16 cellular contexts compared by ENCODE assay signal in genomic region chr1:1100296-1100695, GRCh38. TPM values are rescaled to one million over a fixed set of nuclear protein-coding genes. Genes with fewer than 3 reads are reported as not detected.
"Had no signal": no experiment of that assay in that cellular context is flagged by ENCODE, and none has a peak within 500 bp of the region (broad histone marks: within the 10 kb centered on the region; RNA-seq: fewer than 3 reads in every experiment).

No MANE protein-coding gene starts in this region.

- FAIRE-seq: urothelium cell line had no signal

- H3K27ac ChIP-seq: breast epithelium, esophagus squamous epithelium, psoas muscle, sigmoid colon, suprapubic skin had no signal

- H3K4me1 ChIP-seq: breast epithelium, esophagus squamous epithelium, psoas muscle, sigmoid colon, suprapubic skin had no signal

- H3K36me3 ChIP-seq: breast epithelium, esophagus squamous epithelium, sigmoid colon, suprapubic skin had no signal

- H3K9me3 ChIP-seq: breast epithelium, psoas muscle, sigmoid colon, suprapubic skin had no signal

- ATAC-seq: left ventricle myocardium superior; psoas muscle; stimulated activated naive CD8-positive, alpha-beta T cell treated with anti-CD3 and anti-CD28 coated beads, Interleukin-15, Interleukin-2, amounts not matched to agents 100 U/mL and 50 U/mL, for 24 hours had no signal

- H3K4me3 ChIP-seq: breast epithelium, esophagus squamous epithelium, psoas muscle, sigmoid colon, suprapubic skin had no signal

- DNase-seq: activated CD4-positive, alpha-beta T cell treated with anti-CD3 and anti-CD28 coated beads for 4 hours; aorta; esophagus squamous epithelium; foreskin fibroblast; left ventricle myocardium superior; mesenchymal stem cell; occipital lobe; psoas muscle; sigmoid colon; stimulated activated CD4-positive, alpha-beta T cell treated with anti-CD3 and anti-CD28 coated beads, Interleukin-12 subunit alpha, Interleukin-12 subunit beta, amount 100 ng/mL, for 4 hours; stimulated activated naive CD8-positive, alpha-beta T cell treated with anti-CD3 and anti-CD28 coated beads, Interleukin-15, Interleukin-2, amounts not matched to agents 100 U/mL and 50 U/mL, for 24 hours; T-helper 9 cell had no signal

- H3K27me3 ChIP-seq: breast epithelium, esophagus squamous epithelium, sigmoid colon, suprapubic skin had no signal

RNA-seq across cellular contexts. Expression of gene RNF223, which starts 26.2 kb away (rescaled TPM):
- total RNA-seq: activated naive CD4-positive, alpha-beta T cell treated with anti-CD3 and anti-CD28 coated beads, Interleukin-2, amount 50 U/mL, for 72 hours; aorta; left ventricle myocardium superior; occipital lobe; psoas muscle; sigmoid colon had no signal
- polyA plus RNA-seq: aorta, psoas muscle had no signal
